8 cellular contexts compared by ENCODE assay signal in genomic region chr22:40193429-40194421, GRCh38. TPM values are rescaled to one million over a fixed set of nuclear protein-coding genes. Genes with fewer than 3 reads are reported as not detected.
DNase-seq lines count a peak whose midpoint lies in the region; ATAC-seq and TF ChIP-seq lines count a peak whose summit lies in the region.

No MANE protein-coding gene starts in this region.

- H3K4me1 ChIP-seq in hepatocyte (ENCODE audit: insufficient read depth): peaks cover 29% of the 10 kb centered on the region
- H3K4me1 ChIP-seq in stomach smooth muscle (ENCODE audit: control insufficient read depth, insufficient read depth, low read length): peaks cover 71% of the 10 kb centered on the region

- H3K36me3 Mint-ChIP-seq in activated CD4-positive, alpha-beta memory T cell treated with anti-CD3 and anti-CD28 coated beads for 36 hours: peaks cover 3% of the 10 kb centered on the region
- peaks cover 9% of the 10 kb centered on the region for H3K36me3 Mint-ChIP-seq in activated CD4-positive, alpha-beta memory T cell treated with anti-CD3 and anti-CD28 coated beads, Interleukin-2, amount 10 ng/mL, durations not matched to agents 7 days and 5 days (ENCODE audit: low read depth)

- peak overlapping the region; percentile 85 for H3K27ac ChIP-seq in VCaP
- H3K27ac ChIP-seq in hepatocyte: no peak overlapping the region
- peak overlapping the region; percentile 46 for H3K27ac ChIP-seq in stomach smooth muscle (ENCODE audit: low read length)

- no peaks in the 10 kb centered on the region for H3K9me3 Mint-ChIP-seq in activated CD4-positive, alpha-beta memory T cell treated with anti-CD3 and anti-CD28 coated beads for 36 hours
- H3K9me3 Mint-ChIP-seq in activated CD4-positive, alpha-beta memory T cell treated with anti-CD3 and anti-CD28 coated beads, Interleukin-2, amount 10 ng/mL, durations not matched to agents 7 days and 5 days: no peaks in the 10 kb centered on the region

- no peak for ATAC-seq in esophagus mucosa

- CTCF ChIA-PET in activated CD4-positive, alpha-beta memory T cell treated with anti-CD3 and anti-CD28 coated beads for 36 hours (lab: Charles Lee): interaction anchor here (0.5 to 2.6 kb wide), 12 partner anchors 13 to 169 kb away, joined by 3 to 9 read pairs (median 4); partner anchors contain the start of gene TNRC6B
- CTCF ChIA-PET in activated CD4-positive, alpha-beta memory T cell treated with anti-CD3 and anti-CD28 coated beads, Interleukin-2, amount 10 ng/mL, durations not matched to agents 7 days and 5 days (lab: Charles Lee): interaction anchor here (0.8 to 2.2 kb wide), 9 partner anchors 9 to 272 kb away, joined by 3 to 5 read pairs (median 3); no protein-coding TSS in a partner anchor

- DNase-seq in activated CD4-positive, alpha-beta memory T cell treated with anti-CD3 and anti-CD28 coated beads for 36 hours: no peak
- DNase-seq in activated CD4-positive, alpha-beta memory T cell treated with anti-CD3 and anti-CD28 coated beads, Interleukin-2, amount 10 ng/mL, durations not matched to agents 7 days and 5 days: no peak
- DNase-seq in hepatocyte (ENCODE audit: low spot score) (peak; percentile 60), HK-2 (ENCODE audit: unreplicated experiment) (no peak), NCI-H187 (lab: John Stamatoyannopoulos, UW) (no peak)

- peak overlapping the region; percentile 38 for H3K27ac Mint-ChIP-seq in activated CD4-positive, alpha-beta memory T cell treated with anti-CD3 and anti-CD28 coated beads for 36 hours
- H3K27ac Mint-ChIP-seq in activated CD4-positive, alpha-beta memory T cell treated with anti-CD3 and anti-CD28 coated beads, Interleukin-2, amount 10 ng/mL, durations not matched to agents 7 days and 5 days: no peak overlapping the region

- 44% methylated on average over 13 of the region's 13 CpGs for WGBS in hepatocyte (ENCODE audit: low lambda C conversion rate, missing lambda C conversion rate)

- H3K4me1 Mint-ChIP-seq in activated CD4-positive, alpha-beta memory T cell treated with anti-CD3 and anti-CD28 coated beads for 36 hours (ENCODE audit: low read depth): peaks cover 76% of the 10 kb centered on the region
- H3K4me1 Mint-ChIP-seq in activated CD4-positive, alpha-beta memory T cell treated with anti-CD3 and anti-CD28 coated beads, Interleukin-2, amount 10 ng/mL, durations not matched to agents 7 days and 5 days: peaks cover 42% of the 10 kb centered on the region

- H3K9me3 ChIP-seq in hepatocyte (ENCODE audit: low read depth) (no peaks in the 10 kb centered on the region), stomach smooth muscle (ENCODE audit: control insufficient read depth in 2 of 2, low read length in 2 of 2) (no peaks in the 10 kb centered on the region)

- no peaks in the 10 kb centered on the region for H3K9me2 ChIP-seq in hepatocyte (replicated peaks; ENCODE audit: insufficient read depth)

- POLR2A ChIA-PET in activated CD4-positive, alpha-beta memory T cell treated with anti-CD3 and anti-CD28 coated beads for 36 hours (lab: Charles Lee): interaction anchor here (0.6 to 1.3 kb wide), 3 partner anchors 16 to 915 kb away, joined by 3 read pairs; partner anchors contain the start of gene TNRC6B
- POLR2A ChIA-PET in activated CD4-positive, alpha-beta memory T cell treated with anti-CD3 and anti-CD28 coated beads, Interleukin-2, amount 10 ng/mL, durations not matched to agents 7 days and 5 days (lab: Charles Lee): interaction anchor here (1.5 to 8.2 kb wide), 3 partner anchors 9 to 150 kb away, joined by 7 to 59 read pairs (median 15); partner anchors contain the start of gene TNRC6B

- peaks cover 97% of the 10 kb centered on the region for H4K20me1 ChIP-seq in hepatocyte (ENCODE audit: insufficient read depth, poor library complexity, severe bottlenecking)

- H3K79me2 ChIP-seq in hepatocyte: peaks cover 99% of the 10 kb centered on the region

- H3K27me3 Mint-ChIP-seq in activated CD4-positive, alpha-beta memory T cell treated with anti-CD3 and anti-CD28 coated beads for 36 hours: no peaks in the 10 kb centered on the region
- no peaks in the 10 kb centered on the region for H3K27me3 Mint-ChIP-seq in activated CD4-positive, alpha-beta memory T cell treated with anti-CD3 and anti-CD28 coated beads, Interleukin-2, amount 10 ng/mL, durations not matched to agents 7 days and 5 days

- H3K4me3 Mint-ChIP-seq in activated CD4-positive, alpha-beta memory T cell treated with anti-CD3 and anti-CD28 coated beads for 36 hours: no peak overlapping the region
- no peak overlapping the region for H3K4me3 Mint-ChIP-seq in activated CD4-positive, alpha-beta memory T cell treated with anti-CD3 and anti-CD28 coated beads, Interleukin-2, amount 10 ng/mL, durations not matched to agents 7 days and 5 days

- H3K9ac ChIP-seq in stomach smooth muscle (ENCODE audit: low read length in 2 of 2): peak overlapping the region in 1 of 2 donors; percentile 28

- no peak overlapping the region for H2AFZ ChIP-seq in hepatocyte

- no peak overlapping the region for H3K4me2 ChIP-seq in hepatocyte

- TF ChIP-seq CTCF in VCaP (conservative IDR thresholded peaks at IDR 0.05) (peak; percentile 59), hepatocyte (IDR thresholded peaks at IDR 0.05; ENCODE audit: poor library complexity) (peak; percentile 53)

- H3K4me3 ChIP-seq in hepatocyte (no peak overlapping the region), stomach smooth muscle (ENCODE audit: low read length in 2 of 2) (no peak overlapping the region)

- intact Hi-C loops in activated CD4-positive, alpha-beta memory T cell treated with anti-CD3 and anti-CD28 coated beads for 36 hours (cut with micrococcal nuclease): no loop called here

- H3K27me3 ChIP-seq in hepatocyte (no peaks in the 10 kb centered on the region), stomach smooth muscle (ENCODE audit: control insufficient read depth in 1 of 2, insufficient read depth in 2 of 2, low read length in 2 of 2) (no peaks in the 10 kb centered on the region)

- H3K36me3 ChIP-seq in hepatocyte (replicated peaks; ENCODE audit: insufficient read depth, low read depth): no peaks in the 10 kb centered on the region
- H3K36me3 ChIP-seq in stomach smooth muscle (ENCODE audit: control insufficient read depth in 2 of 2, insufficient read depth in 2 of 2, low read length in 2 of 2): no peaks in the 10 kb centered on the region

RNA-seq across cellular contexts. Expression of gene TNRC6B, which starts 16.0 kb away (rescaled TPM):
- 10 to 100 TPM; 34.9 to 38.8 TPM for total RNA-seq in activated CD4-positive, alpha-beta memory T cell treated with anti-CD3 and anti-CD28 coated beads for 36 hours
- total RNA-seq in activated CD4-positive, alpha-beta memory T cell treated with anti-CD3 and anti-CD28 coated beads, Interleukin-2, amount 10 ng/mL, durations not matched to agents 7 days and 5 days: 10 to 100 TPM; 51.0 to 55.0 TPM
- total RNA-seq in hepatocyte (25.8 TPM in 2 replicates), esophagus mucosa (19.3 TPM)
- polyA plus RNA-seq in hepatocyte: 23.7 and 30.8 TPM in 2 replicates
